9 cellular contexts compared by ENCODE assay signal in genomic region chr21:23792300-23792699, GRCh38.
"Had no signal": no experiment of that assay in that cellular context is flagged by ENCODE, and none has a peak within 500 bp of the region (broad histone marks: within the 10 kb centered on the region; RNA-seq: fewer than 3 reads in every experiment).

No MANE protein-coding gene starts in this region.

- H3K27ac ChIP-seq: GM23248 had no signal

- H2AFZ ChIP-seq: GM23248, GM23338 had no signal

- DNase-seq: GM23248, GOT3, H7, H9, HCEC 1CT, HFFc6 had no signal

- H3K9ac ChIP-seq: GM23248 had no signal

- H3K4me2 ChIP-seq: GM23338 had no signal

- H3K4me3 ChIP-seq: GM23248, GM23338, HAP-1 had no signal

- H3K9me3 ChIP-seq: HAP-1 had no signal

- ATAC-seq: GM23338, HCT116 had no signal

- H3K4me1 ChIP-seq: HAP-1 had no signal

- H3K36me3 ChIP-seq: HAP-1 had no signal
